Comparison of ENCODE assay signal across 2 cellular contexts in genomic region chr6:34027445-34027936, GRCh38.
TF ChIP-seq lines count a peak whose summit lies in the region.

No MANE protein-coding gene starts in this region.

TF ChIP-seq in HEK293, 187 proteins besides CTCF, POLR2A, EP300 and RAD21 (continued from another document):
- TF ChIP-seq BCL6B (tag by site-specific recombination; IDR thresholded peaks at IDR 0.05), result no peak
- no peak for TF ChIP-seq ZNF473 (tag by site-specific recombination; IDR thresholded peaks at IDR 0.05)
- TF ChIP-seq ZBTB8A (tag by site-specific recombination; IDR thresholded peaks at IDR 0.05), result 0 out of 2 replicates have a peak, but pooled peaks have one; percentile 42
- no peak for TF ChIP-seq HOXD13 (CRISPR knock-in tag; IDR thresholded peaks at IDR 0.05; ENCODE audit: borderline replicate concordance)
- TF ChIP-seq ZNF707 (tag by site-specific recombination; IDR thresholded peaks at IDR 0.05), result no peak
- no peak for TF ChIP-seq ZBTB10 (tag by site-specific recombination; IDR thresholded peaks at IDR 0.05)
- TF ChIP-seq ZNF792 (tag by site-specific recombination; IDR thresholded peaks at IDR 0.05), result no peak
- TF ChIP-seq ZNF600 (tag by site-specific recombination; IDR thresholded peaks at IDR 0.05), result no peak

TF ChIP-seq in K562, 482 proteins besides CTCF, POLR2A, EP300 and RAD21 (continued from another document and continues in another):
- TF ChIP-seq ZBTB34 (CRISPR knock-in tag; IDR thresholded peaks at IDR 0.05), result no peak
- no peak for TF ChIP-seq AFF4 (CRISPR knock-in tag; IDR thresholded peaks at IDR 0.05)
- TF ChIP-seq RBFOX2 (IDR thresholded peaks at IDR 0.05; ENCODE audit: low read depth, low read length), result 0 out of 2 replicates have a peak, but pooled peaks have one; percentile 20
- no peak for TF ChIP-seq HMG20A (CRISPR knock-in tag; conservative IDR thresholded peaks at IDR 0.05)
- TF ChIP-seq CEBPZ (IDR thresholded peaks at IDR 0.05; ENCODE audit: borderline replicate concordance, low read depth, low read length), result no peak
- no peak for TF ChIP-seq CREB5 (CRISPR knock-in tag; IDR thresholded peaks at IDR 0.05)
- TF ChIP-seq NR2C2 (CRISPR knock-in tag; IDR thresholded peaks at IDR 0.05), result no peak
- no peak for TF ChIP-seq NR2C2 (tag; IDR thresholded peaks at IDR 0.05)
- TF ChIP-seq FOXJ2 (tag; IDR thresholded peaks at IDR 0.05), result no peak
- TF ChIP-seq ZNF444 (CRISPR knock-in tag; IDR thresholded peaks at IDR 0.05), result no peak
- TF ChIP-seq ZBTB8A (IDR thresholded peaks at IDR 0.05; ENCODE audit: partially characterized antibody), result no peak
- no peak for TF ChIP-seq HDAC3 (IDR thresholded peaks at IDR 0.05; ENCODE audit: borderline replicate concordance, partially characterized antibody)
- no peak for TF ChIP-seq DDX20 (tag; IDR thresholded peaks at IDR 0.05; ENCODE audit: low read depth)
- no peak for TF ChIP-seq TSHZ1 (CRISPR knock-in tag; IDR thresholded peaks at IDR 0.05)
- no peak for TF ChIP-seq ZNF165 (CRISPR knock-in tag; IDR thresholded peaks at IDR 0.05; ENCODE audit: borderline replicate concordance)
- no peak for TF ChIP-seq NFIX (CRISPR knock-in tag; IDR thresholded peaks at IDR 0.05; ENCODE audit: low read depth)
- TF ChIP-seq CTBP1 (IDR thresholded peaks at IDR 0.05; ENCODE audit: borderline replicate concordance), result peak; percentile 37; the same call in 1 of the 2 replicates
- TF ChIP-seq TAF1 (IDR thresholded peaks at IDR 0.05; ENCODE audit: control insufficient read depth, extremely low read depth, insufficient read depth, low read length, severe bottlenecking), result no peak
- no peak for TF ChIP-seq ZNF764 (CRISPR knock-in tag; IDR thresholded peaks at IDR 0.05; ENCODE audit: low read depth)
- no peak for TF ChIP-seq SMAD1 (IDR thresholded peaks at IDR 0.05; ENCODE audit: low read depth, low read length, partially characterized antibody)
- no peak for TF ChIP-seq SUPT5H (IDR thresholded peaks at IDR 0.05)
- TF ChIP-seq XRCC4 (IDR thresholded peaks at IDR 0.05; ENCODE audit: extremely low read depth, insufficient read depth, insufficient read length), result no peak
- no peak for TF ChIP-seq E4F1 (CRISPR knock-in tag; IDR thresholded peaks at IDR 0.05; ENCODE audit: borderline replicate concordance)
- TF ChIP-seq POLR3A (IDR thresholded peaks at IDR 0.05; ENCODE audit: borderline replicate concordance, extremely low read depth, insufficient read depth, insufficient read length), result no peak
- no peak for TF ChIP-seq ELF1 (tag; IDR thresholded peaks at IDR 0.05)
- TF ChIP-seq BCL6 (CRISPR knock-in tag; IDR thresholded peaks at IDR 0.05), result no peak
- no peak for TF ChIP-seq E2F6 (IDR thresholded peaks at IDR 0.05; ENCODE audit: borderline replicate concordance in 1 of 2, extremely low read depth in 1 of 2, insufficient read depth in 1 of 2, insufficient read length in 1 of 2, low read depth in 1 of 2, low read length in 1 of 2, poor library complexity in 1 of 2, severe bottlenecking in 1 of 2)
- no peak for TF ChIP-seq ZNF184 (CRISPR knock-in tag; IDR thresholded peaks at IDR 0.05)
- no peak for TF ChIP-seq ARID1B (IDR thresholded peaks at IDR 0.05)
- TF ChIP-seq ZNF239 (CRISPR knock-in tag; IDR thresholded peaks at IDR 0.05), result no peak
- TF ChIP-seq ARID2 (IDR thresholded peaks at IDR 0.05), result peak; percentile 93
- no peak for TF ChIP-seq NFIC (IDR thresholded peaks at IDR 0.05)
- TF ChIP-seq CREM (IDR thresholded peaks at IDR 0.05; ENCODE audit: low read depth), result no peak
- no peak for TF ChIP-seq ZNF551 (CRISPR knock-in tag; IDR thresholded peaks at IDR 0.05)
- peak; percentile 90 for TF ChIP-seq DEAF1 (CRISPR knock-in tag; IDR thresholded peaks at IDR 0.05)
- TF ChIP-seq ZBTB7A (IDR thresholded peaks at IDR 0.05; ENCODE audit: borderline replicate concordance, control insufficient read depth, low read depth, low read length), result peak; percentile 69; the same call in 1 of the 2 replicates
- TF ChIP-seq KAT2B (IDR thresholded peaks at IDR 0.05; ENCODE audit: low read depth, low read length), result no peak
- TF ChIP-seq CGGBP1 (CRISPR knock-in tag; IDR thresholded peaks at IDR 0.05), result no peak
- TF ChIP-seq NCOR1 (IDR thresholded peaks at IDR 0.05), result no peak
- no peak for TF ChIP-seq TCF7L2 (IDR thresholded peaks at IDR 0.05; ENCODE audit: low read depth, low read length)
- peak; percentile 49; the same call in 1 of the 2 replicates for TF ChIP-seq XRCC5 (IDR thresholded peaks at IDR 0.05; ENCODE audit: low read depth, low read length)
- no peak for TF ChIP-seq ZNF445 (CRISPR knock-in tag; IDR thresholded peaks at IDR 0.05; ENCODE audit: low read depth)
- TF ChIP-seq NFATC3 (IDR thresholded peaks at IDR 0.05), result no peak
- no peak for TF ChIP-seq NR4A1 (CRISPR knock-in tag; IDR thresholded peaks at IDR 0.05)
- no peak for TF ChIP-seq NR4A1 (tag; IDR thresholded peaks at IDR 0.05)
